In genomic region chr3:58005662-58006061, GRCh38 we compare ENCODE assay signal across 13 cellular contexts. TPM values are rescaled to one million over a fixed set of nuclear protein-coding genes. Genes with fewer than 3 reads are reported as not detected.
DNase-seq lines count a peak whose midpoint lies in the region; TF ChIP-seq lines count a peak whose summit lies in the region.
"Had no signal": no experiment of that assay in that cellular context is flagged by ENCODE, and none has a peak within 500 bp of the region (broad histone marks: within the 10 kb centered on the region; RNA-seq: fewer than 3 reads in every experiment).

No MANE protein-coding gene starts in this region.

- TF ChIP-seq EP300 in transverse colon (IDR thresholded peaks at IDR 0.05; ENCODE audit: low read depth), result no peak

- no peak overlapping the region for H3K27ac ChIP-seq in breast epithelium
- H3K27ac ChIP-seq in VCaP, result peak overlapping the region; percentile 51
- peak overlapping the region in 3 of 4 donors; percentile 15 to 37 (median 21) for H3K27ac ChIP-seq in transverse colon

- no peaks in the 10 kb centered on the region for H3K36me3 ChIP-seq in breast epithelium
- H3K36me3 ChIP-seq in transverse colon, result no peaks in the 10 kb centered on the region

- no peak overlapping the region for H3K4me3 ChIP-seq in breast epithelium
- H3K4me3 ChIP-seq in foreskin fibroblast (ENCODE audit: low read depth in 1 of 2, low read length in 2 of 2), result no peak overlapping the region
- H3K4me3 ChIP-seq in transverse colon, result no peak overlapping the region

- no peak for TF ChIP-seq POLR2A in breast epithelium (IDR thresholded peaks at IDR 0.05)
- TF ChIP-seq POLR2A in transverse colon (IDR thresholded peaks at IDR 0.05), result no peak

- peak; percentile 94 for DNase-seq in MCF 10A (ENCODE audit: unreplicated experiment)
- no peak for DNase-seq in breast epithelium (ENCODE audit: low spot score in 2 of 2)
- peak; percentile 91 to 94 for DNase-seq in foreskin fibroblast
- DNase-seq in transverse colon, result no peak
- DNase-seq in mesenteric fat pad (ENCODE audit: low spot score), result no peak
- no peak for DNase-seq in glutamatergic neuron
- DNase-seq in activated CD4-positive, CD25-positive, alpha-beta regulatory T cell (lab: John Stamatoyannopoulos, UW), result no peak
- DNase-seq: activated naive CD4-positive, alpha-beta T cell treated with anti-CD3 and anti-CD28 coated beads for 36 hours; H7; Karpas-422; NCI-H2227 treated with DMSO at 0.1 percent for 48 hours had no signal

- no peaks in the 10 kb centered on the region for H3K9me3 Mint-ChIP-seq in MCF 10A (ENCODE audit: unreplicated experiment)
- peaks cover 1% of the 10 kb centered on the region for H3K9me3 Mint-ChIP-seq in glutamatergic neuron (ENCODE audit: unreplicated experiment)
- H3K9me3 Mint-ChIP-seq: activated naive CD4-positive, alpha-beta T cell treated with anti-CD3 and anti-CD28 coated beads for 36 hours; dendritic cell treated with granulocyte-macrophage colony-stimulating factor and Interleukin-4, amounts not matched to agents 40 ng/mL and 50 ng/mL, for 4 days had no signal

- intact Hi-C loops in MCF 10A (cut with micrococcal nuclease) (loop anchor here (1.0 to 5.0 kb wide), 3 partner anchors 21 to 172 kb away; no protein-coding TSS in a partner anchor), breast epithelium (cut with DNase I; ENCODE audit: low total_unique reads) (no loop called here), transverse colon (cut with DNase I; ENCODE audit: low total_unique reads) (loop anchor here (5.0 kb wide), 1 partner anchor 162 kb away; no protein-coding TSS in a partner anchor)

- BruUV-seq in MCF 10A (replicated peaks; lab: Mats Ljungman, UMichigan), result no TSS peak

- H3K36me3 Mint-ChIP-seq in MCF 10A (ENCODE audit: insufficient read depth, unreplicated experiment) (peaks cover 12% of the 10 kb centered on the region), glutamatergic neuron (ENCODE audit: unreplicated experiment) (no peaks in the 10 kb centered on the region)

- WGBS in transverse colon (ENCODE audit: low coverage in 1 of 2), 2 donors, result 74% methylated on average over 2 of the region's 2 CpGs; no CpG with 5 or more reads in 1 of the 2 donors

- H3K27ac Mint-ChIP-seq in MCF 10A (ENCODE audit: low read depth, unreplicated experiment), result peak overlapping the region; percentile 91
- no peak overlapping the region for H3K27ac Mint-ChIP-seq in glutamatergic neuron (ENCODE audit: unreplicated experiment)
- H3K27ac Mint-ChIP-seq: activated naive CD4-positive, alpha-beta T cell treated with anti-CD3 and anti-CD28 coated beads for 36 hours; dendritic cell treated with granulocyte-macrophage colony-stimulating factor and Interleukin-4, amounts not matched to agents 40 ng/mL and 50 ng/mL, for 4 days had no signal

- H3K9me3 ChIP-seq in breast epithelium, result no peaks in the 10 kb centered on the region
- no peaks in the 10 kb centered on the region for H3K9me3 ChIP-seq in transverse colon

- no peak for TF ChIP-seq CTCF in MCF 10A (IDR thresholded peaks at IDR 0.05; ENCODE audit: unreplicated experiment)
- TF ChIP-seq CTCF in breast epithelium (IDR thresholded peaks at IDR 0.05), result no peak
- TF ChIP-seq CTCF in VCaP (conservative IDR thresholded peaks at IDR 0.05), result no peak
- TF ChIP-seq CTCF in foreskin fibroblast (IDR thresholded peaks at IDR 0.05; ENCODE audit: low read depth, low read length), result no peak
- TF ChIP-seq CTCF in transverse colon (IDR thresholded peaks at IDR 0.05), result no peak
- no peak for TF ChIP-seq CTCF in glutamatergic neuron (IDR thresholded peaks at IDR 0.05; ENCODE audit: partially characterized antibody, unreplicated experiment)

- H3K4me1 ChIP-seq in breast epithelium (peaks cover 0 to 13% of the 10 kb centered on the region in 2 donors), transverse colon (peaks cover 0 to 16% (median 9%) of the 10 kb centered on the region in 4 donors)

- POLR2A ChIA-PET in MCF 10A (lab: Yijun Ruan, JAX), result interaction anchor here (0.6 to 2.3 kb wide), 10 partner anchors 14 to 301 kb away, joined by 3 to 15 read pairs (median 4); partner anchors contain the start of gene HTD2

- in situ Hi-C loops in transverse colon (cut with MboI; ENCODE audit: low pct_ligation_motif_present in 1 of 4, low pct_unique_long_range_greater_than_20kb in 1 of 4, low sequenced_read_pairs in 3 of 4), result no loop called here

- peaks cover 29% of the 10 kb centered on the region for H3K4me1 Mint-ChIP-seq in MCF 10A (ENCODE audit: insufficient read depth, unreplicated experiment)
- peaks cover 6% of the 10 kb centered on the region for H3K4me1 Mint-ChIP-seq in glutamatergic neuron (ENCODE audit: low read depth, unreplicated experiment)

- no peak overlapping the region for H3K4me3 Mint-ChIP-seq in MCF 10A (ENCODE audit: unreplicated experiment)
- H3K4me3 Mint-ChIP-seq in glutamatergic neuron (ENCODE audit: unreplicated experiment), result no peak overlapping the region
- H3K4me3 Mint-ChIP-seq: activated naive CD4-positive, alpha-beta T cell treated with anti-CD3 and anti-CD28 coated beads for 36 hours; dendritic cell treated with granulocyte-macrophage colony-stimulating factor and Interleukin-4, amounts not matched to agents 40 ng/mL and 50 ng/mL, for 4 days had no signal

- CTCF ChIA-PET in MCF 10A (lab: Yijun Ruan, JAX), result interaction anchor here (0.7 to 5.6 kb wide), 10 partner anchors 13 to 294 kb away, joined by 3 to 47 read pairs (median 6); no protein-coding TSS in a partner anchor

- H3K27me3 ChIP-seq in breast epithelium (no peaks in the 10 kb centered on the region), transverse colon (no peaks in the 10 kb centered on the region)

- H3K27me3 Mint-ChIP-seq in MCF 10A (ENCODE audit: insufficient read depth, unreplicated experiment), result no peaks in the 10 kb centered on the region
- H3K27me3 Mint-ChIP-seq in glutamatergic neuron (ENCODE audit: unreplicated experiment), result peaks cover 4% of the 10 kb centered on the region

RNA-seq across cellular contexts. Expression of gene FLNB, which starts 2.6 kb away (rescaled TPM):
- total RNA-seq in MCF 10A (2022), result 580 and 593 TPM in 2 replicates
- total RNA-seq in breast epithelium, result 100 to 1,000 TPM in 2 of 3 donors, 10 to 100 TPM in 1; 40.3 to 242 (median 164) TPM
- total RNA-seq in transverse colon, result 100 to 1,000 TPM; 282 to 707 (median 563) TPM
- total RNA-seq in mesenteric fat pad, result 96.3 TPM
- total RNA-seq in glutamatergic neuron (ENCODE audit: unreplicated experiment), result 75.4 TPM

Comparison
In these comparisons a context has a peak if more than half of its experiments do, and no peak if none do; other contexts are left out.
1. DNase-seq: peak in MCF 10A (single experiment) and foreskin fibroblast (2 of 2); none in breast epithelium (0 of 2), transverse colon (single experiment), mesenteric fat pad (single experiment), glutamatergic neuron (single experiment) and activated CD4-positive, CD25-positive, alpha-beta regulatory T cell (0 of 4).
2. H3K27ac ChIP-seq: peak in VCaP (single experiment) and transverse colon (3 of 4); none in breast epithelium (0 of 2).